Comparison of ENCODE assay signal across 8 cellular contexts in the genomic region with DNA sequence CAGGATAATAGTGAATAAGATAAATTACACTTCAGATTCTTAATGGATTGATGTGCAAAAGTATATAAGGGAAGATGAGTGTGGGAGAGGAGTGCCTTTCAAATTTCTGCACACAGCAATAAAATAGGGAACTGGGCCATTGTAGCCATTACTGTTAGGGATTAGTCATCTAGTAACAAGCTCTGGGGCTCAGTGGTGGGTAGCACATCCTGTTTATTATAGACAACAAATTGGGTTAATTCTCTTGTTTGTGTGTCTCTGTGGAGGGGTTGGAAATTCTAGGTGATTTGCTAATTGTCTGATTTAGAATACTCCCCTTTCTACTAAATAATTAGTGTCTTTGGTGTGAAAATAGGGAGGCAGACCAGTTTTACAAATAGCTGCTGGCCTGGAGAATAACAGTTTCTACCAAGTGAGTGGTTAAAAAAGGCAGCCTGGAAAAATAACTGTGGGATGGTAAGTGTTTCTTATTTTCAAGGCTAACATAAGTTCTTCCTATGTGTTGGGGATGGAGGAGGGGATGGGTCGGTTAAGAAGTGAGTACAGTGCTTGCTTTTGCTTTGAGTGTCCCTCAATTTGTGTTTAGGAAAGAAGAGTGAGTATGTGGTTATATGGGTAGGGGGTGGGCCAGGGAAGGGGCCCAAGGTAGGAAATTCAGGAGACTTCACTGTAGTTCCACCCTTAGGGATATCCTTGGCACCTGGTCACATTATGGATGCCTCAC. TPM values are rescaled to one million over a fixed set of nuclear protein-coding genes. Genes with fewer than 3 reads are reported as not detected.
DNase-seq lines count a peak whose midpoint lies in the region; ATAC-seq and TF ChIP-seq lines count a peak whose summit lies in the region.

No MANE protein-coding gene starts in this region.

- H3K27me3 Mint-ChIP-seq in activated T-cell treated with anti-CD3 and anti-CD28 coated beads, Interleukin-2, amount 50 U/mL, for 24 hours: no peaks in the 10 kb centered on the region
- H3K27me3 Mint-ChIP-seq in chondrocyte (ENCODE audit: low read depth): no peaks in the 10 kb centered on the region

- peaks cover 9% of the 10 kb centered on the region for H3K4me1 Mint-ChIP-seq in activated T-cell treated with anti-CD3 and anti-CD28 coated beads, Interleukin-2, amount 50 U/mL, for 24 hours (ENCODE audit: low read depth)
- no peaks in the 10 kb centered on the region for H3K4me1 Mint-ChIP-seq in chondrocyte (ENCODE audit: low read depth)

- no peaks in the 10 kb centered on the region for H3K9me3 Mint-ChIP-seq in activated T-cell treated with anti-CD3 and anti-CD28 coated beads, Interleukin-2, amount 50 U/mL, for 24 hours
- no peaks in the 10 kb centered on the region for H3K9me3 Mint-ChIP-seq in chondrocyte (ENCODE audit: low read depth)

- peak; percentile 71 for ATAC-seq in HG02840 (IDR thresholded peaks at IDR 0.05; ENCODE audit: low FRiP score, unreplicated experiment)

- H3K4me2 ChIP-seq in skeletal muscle satellite cell (ENCODE audit: low read length): peak overlapping the region; percentile 21

- peak overlapping the region; percentile 37 for H3K27ac Mint-ChIP-seq in activated T-cell treated with anti-CD3 and anti-CD28 coated beads, Interleukin-2, amount 50 U/mL, for 24 hours
- no peak overlapping the region for H3K27ac Mint-ChIP-seq in chondrocyte (ENCODE audit: unreplicated experiment)

- no peak overlapping the region for H3K9ac ChIP-seq in skeletal muscle satellite cell (ENCODE audit: low read depth, low read length)

- no peak for TF ChIP-seq CTCF in chondrocyte (IDR thresholded peaks at IDR 0.05)

- no peaks in the 10 kb centered on the region for H3K27me3 ChIP-seq in skeletal muscle satellite cell (ENCODE audit: control insufficient read depth, insufficient read depth, low read length)

- no peak for DNase-seq in activated T-cell treated with anti-CD3 and anti-CD28 coated beads, Interleukin-2, amount 50 U/mL, for 24 hours
- DNase-seq in activated T-cell treated with anti-CD3 and anti-CD28 coated beads, Interleukin-2, amount 50 U/mL, for 1 hour: no peak
- peak; percentile 72 to 77 for DNase-seq in NOMO-1 (lab: John Stamatoyannopoulos, UW; ENCODE audit: unreplicated experiment in 2 of 2)
- DNase-seq in effector CD8-positive, alpha-beta T cell (lab: John Stamatoyannopoulos, UW): no peak
- no peak for DNase-seq in NCI-H2171 (lab: John Stamatoyannopoulos, UW)
- no peak for DNase-seq in chondrocyte (ENCODE audit: low spot score)

- no peaks in the 10 kb centered on the region for H3K36me3 ChIP-seq in skeletal muscle satellite cell (ENCODE audit: insufficient read depth, low read length)

- no peaks in the 10 kb centered on the region for H3K9me3 ChIP-seq in skeletal muscle satellite cell (replicated peaks; ENCODE audit: low read length)

- H3K4me1 ChIP-seq in skeletal muscle satellite cell (ENCODE audit: control insufficient read depth, insufficient read depth, low read length): peaks cover 7% of the 10 kb centered on the region

- no peak overlapping the region for H3K4me3 Mint-ChIP-seq in activated T-cell treated with anti-CD3 and anti-CD28 coated beads, Interleukin-2, amount 50 U/mL, for 24 hours
- no peak overlapping the region for H3K4me3 Mint-ChIP-seq in chondrocyte (ENCODE audit: unreplicated experiment)

- no peak overlapping the region for H3K4me3 ChIP-seq in skeletal muscle satellite cell (ENCODE audit: low read length)

- peaks cover 30% of the 10 kb centered on the region for H3K36me3 Mint-ChIP-seq in activated T-cell treated with anti-CD3 and anti-CD28 coated beads, Interleukin-2, amount 50 U/mL, for 24 hours (ENCODE audit: low read depth)
- H3K36me3 Mint-ChIP-seq in chondrocyte (ENCODE audit: low read depth): peaks cover 2% of the 10 kb centered on the region

RNA-seq across cellular contexts. Expression of gene TMEM248, which starts 43.3 kb away (rescaled TPM):
- 76.6 and 101 TPM in 2 replicates for total RNA-seq in skeletal muscle satellite cell (2012; rRNA removed)
- 83.0 to 102 TPM (median 90.6 TPM) in 3 replicates for total RNA-seq in chondrocyte

Comparison
In these comparisons a context has a peak if more than half of its experiments do, and no peak if none do; other contexts are left out.
1. DNase-seq: peak in NOMO-1 (2 of 2); none in activated T-cell treated with anti-CD3 and anti-CD28 coated beads, Interleukin-2, amount 50 U/mL, for 24 hours (single experiment), activated T-cell treated with anti-CD3 and anti-CD28 coated beads, Interleukin-2, amount 50 U/mL, for 1 hour (single experiment), effector CD8-positive, alpha-beta T cell (single experiment), NCI-H2171 (single experiment) and chondrocyte (single experiment).